16 cellular contexts compared by ENCODE assay signal in the genomic region with DNA sequence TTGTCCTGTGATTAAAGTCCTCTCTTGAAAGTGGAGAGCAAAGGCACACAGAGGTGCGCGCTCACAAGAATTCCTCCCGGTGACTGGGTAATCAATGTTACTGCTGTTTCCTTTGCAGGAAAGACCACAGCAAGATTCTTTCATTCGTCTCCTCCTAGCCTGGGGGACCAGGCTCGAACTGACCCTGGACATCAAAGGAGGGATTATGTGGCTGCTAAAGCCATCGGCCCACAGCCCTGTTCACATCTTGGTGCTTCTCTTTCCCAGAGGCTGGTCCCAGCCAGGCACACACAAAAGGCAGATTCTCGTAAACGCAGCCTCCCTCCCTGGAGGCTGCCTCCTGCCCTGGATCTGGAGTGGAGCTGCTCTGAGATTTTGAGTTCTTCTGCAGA.
DNase-seq lines count a peak whose midpoint lies in the region; TF ChIP-seq lines count a peak whose summit lies in the region.
"Had no signal": no experiment of that assay in that cellular context is flagged by ENCODE, and none has a peak within 500 bp of the region (broad histone marks: within the 10 kb centered on the region; RNA-seq: fewer than 3 reads in every experiment).

No MANE protein-coding gene starts in this region.

- H3K36me3 ChIP-seq in neural progenitor cell = no peaks in the 10 kb centered on the region
- peaks cover 0 to 54% of the 10 kb centered on the region in 2 donors for H3K36me3 ChIP-seq in adrenal gland (replicated peaks in 1 of 2)
- H3K36me3 ChIP-seq in effector memory CD4-positive, alpha-beta T cell (ENCODE audit: control insufficient read depth, insufficient read depth, low read length) = no peaks in the 10 kb centered on the region
- H3K36me3 ChIP-seq: colonic mucosa had no signal

- peaks cover 12% of the 10 kb centered on the region for H3F3A ChIP-seq in neural progenitor cell (ENCODE audit: low read depth)

- TF ChIP-seq CTCF in neural progenitor cell (IDR thresholded peaks at IDR 0.05) = no peak
- no peak for TF ChIP-seq CTCF in adrenal gland (IDR thresholded peaks at IDR 0.05)

- intact Hi-C loops in adrenal gland (cut with DNase I) = loop anchor here in 1 of 2 donors (10.0 kb wide), 1 partner anchor 52 kb away; no protein-coding TSS in a partner anchor

- no peaks in the 10 kb centered on the region for H3K27me3 ChIP-seq in neural progenitor cell
- H3K27me3 ChIP-seq in adrenal gland = no peaks in the 10 kb centered on the region
- no peaks in the 10 kb centered on the region for H3K27me3 ChIP-seq in effector memory CD4-positive, alpha-beta T cell (replicated peaks; ENCODE audit: control insufficient read depth, insufficient read depth, low read length, poor library complexity, severe bottlenecking)
- H3K27me3 ChIP-seq: colonic mucosa, suprapubic skin had no signal

- H3K27ac ChIP-seq in neural progenitor cell (no peak overlapping the region), temporal lobe (ENCODE audit: low read depth, low read length) (peak overlapping the region; percentile 100), adrenal gland (no peak overlapping the region)
- no peak overlapping the region for H3K27ac ChIP-seq in effector memory CD4-positive, alpha-beta T cell (ENCODE audit: insufficient read depth, low read length, poor library complexity, severe bottlenecking)
- H3K27ac ChIP-seq: colonic mucosa had no signal

- peaks cover 44% of the 10 kb centered on the region for H4K20me1 ChIP-seq in neural progenitor cell (ENCODE audit: low read depth)

- no peak overlapping the region for H3K9ac ChIP-seq in neural progenitor cell

- peak overlapping the region; percentile 54 for H3K4me3 Mint-ChIP-seq in neural progenitor cell
- H3K4me3 Mint-ChIP-seq in activated T-cell treated with anti-CD3 and anti-CD28 coated beads, Interleukin-2, amount 50 U/mL, for 24 hours = no peak overlapping the region
- H3K4me3 Mint-ChIP-seq: B cell, H9 had no signal

- peaks cover 82% of the 10 kb centered on the region for H3K4me1 Mint-ChIP-seq in neural progenitor cell
- H3K4me1 Mint-ChIP-seq in activated T-cell treated with anti-CD3 and anti-CD28 coated beads, Interleukin-2, amount 50 U/mL, for 24 hours (ENCODE audit: low read depth) = peaks cover 2% of the 10 kb centered on the region
- H3K4me1 Mint-ChIP-seq: B cell had no signal

- peak overlapping the region; percentile 2 for H3K4me2 ChIP-seq in neural progenitor cell

- no peak overlapping the region for H3K4me3 ChIP-seq in neural progenitor cell
- H3K4me3 ChIP-seq in adrenal gland = no peak overlapping the region
- H3K4me3 ChIP-seq in effector memory CD4-positive, alpha-beta T cell (ENCODE audit: insufficient read depth, low read depth, low read length, poor library complexity, severe bottlenecking) = no peak overlapping the region
- H3K4me3 ChIP-seq: colonic mucosa, suprapubic skin had no signal

- H3K9me3 Mint-ChIP-seq in neural progenitor cell = no peaks in the 10 kb centered on the region
- H3K9me3 Mint-ChIP-seq in activated T-cell treated with anti-CD3 and anti-CD28 coated beads, Interleukin-2, amount 50 U/mL, for 24 hours = no peaks in the 10 kb centered on the region
- H3K9me3 Mint-ChIP-seq: H9 had no signal

- H3K36me3 Mint-ChIP-seq in neural progenitor cell = peaks cover 48% of the 10 kb centered on the region
- H3K36me3 Mint-ChIP-seq in activated T-cell treated with anti-CD3 and anti-CD28 coated beads, Interleukin-2, amount 50 U/mL, for 24 hours (ENCODE audit: low read depth) = peaks cover 29% of the 10 kb centered on the region

- no peak overlapping the region for H2AFZ ChIP-seq in neural progenitor cell (replicated peaks)

- no peak for TF ChIP-seq POLR2A in adrenal gland (IDR thresholded peaks at IDR 0.05)

- no peaks in the 10 kb centered on the region for H3K9me3 ChIP-seq in neural progenitor cell (ENCODE audit: low read depth)
- no peaks in the 10 kb centered on the region for H3K9me3 ChIP-seq in adrenal gland (replicated peaks in 1 of 3)
- H3K9me3 ChIP-seq in effector memory CD4-positive, alpha-beta T cell (ENCODE audit: control insufficient read depth, low read length) = no peaks in the 10 kb centered on the region
- H3K9me3 ChIP-seq: colonic mucosa, suprapubic skin had no signal

- in situ Hi-C loops in SK-MEL-5 (cut with HindIII; ENCODE audit: low pct_unique_long_range_greater_than_20kb, low sequenced_read_pairs) = no loop called here

- H3K27ac Mint-ChIP-seq in neural progenitor cell = peak overlapping the region; percentile 99
- no peak overlapping the region for H3K27ac Mint-ChIP-seq in activated T-cell treated with anti-CD3 and anti-CD28 coated beads, Interleukin-2, amount 50 U/mL, for 24 hours
- H3K27ac Mint-ChIP-seq: B cell had no signal

- whole genome bisulfite sequencing in adrenal gland, 4 donors = 85 to 92% (median 89%) methylated on average over 8 of the region's 8 CpGs

- peaks cover 9% of the 10 kb centered on the region for H3K27me3 Mint-ChIP-seq in neural progenitor cell (ENCODE audit: insufficient read depth, low read depth)
- no peaks in the 10 kb centered on the region for H3K27me3 Mint-ChIP-seq in activated T-cell treated with anti-CD3 and anti-CD28 coated beads, Interleukin-2, amount 50 U/mL, for 24 hours
- H3K27me3 Mint-ChIP-seq: B cell had no signal

- no peaks in the 10 kb centered on the region for H3K79me2 ChIP-seq in neural progenitor cell (ENCODE audit: low read depth)

- H3K4me1 ChIP-seq in neural progenitor cell (peaks cover 20% of the 10 kb centered on the region), adrenal gland (replicated peaks in 1 of 2) (peaks cover 9 to 23% of the 10 kb centered on the region in 2 donors)
- no peaks in the 10 kb centered on the region for H3K4me1 ChIP-seq in effector memory CD4-positive, alpha-beta T cell (ENCODE audit: control insufficient read depth, insufficient read depth, low read length, poor library complexity, severe bottlenecking)
- H3K4me1 ChIP-seq: colonic mucosa had no signal

- DNase-seq in SK-MEL-5 (ENCODE audit: low read depth, low spot score) (peak; percentile 92), epidermal melanocyte (ENCODE audit: insufficient read length, low spot score) (peak; percentile 81), neural progenitor cell (ENCODE audit: low spot score) (peak; percentile 69), kidney glomerular epithelial cell (lab: John Stamatoyannopoulos, UW) (no peak), adrenal gland (no peak)
- no peak for DNase-seq in effector memory CD4-positive, alpha-beta T cell
- no peak for DNase-seq in activated T-cell treated with anti-CD3 and anti-CD28 coated beads, Interleukin-2, amount 50 U/mL, for 24 hours
- DNase-seq: colonic mucosa; GF-D8; H9; NCI-H1417 treated with DMSO at 0.1 percent for 48 hours; NCI-H2171 treated with DMSO at 0.1 percent for 48 hours; stimulated activated CD4-positive, alpha-beta T cell treated with anti-CD3 and anti-CD28 coated beads, Interleukin-2, amount 100 ng/mL, for 24 hours had no signal

Comparison
In these comparisons a context has a peak if more than half of its experiments do, and no peak if none do; other contexts are left out.
1. DNase-seq: peak in SK-MEL-5 (single experiment), epidermal melanocyte (single experiment) and neural progenitor cell (single experiment); none in kidney glomerular epithelial cell (single experiment), adrenal gland (0 of 7), effector memory CD4-positive, alpha-beta T cell (0 of 3) and activated T-cell treated with anti-CD3 and anti-CD28 coated beads, Interleukin-2, amount 50 U/mL, for 24 hours (single experiment).